Comparison of ENCODE assay signal across 29 cellular contexts in genomic region chr2:88127638-88127887, GRCh38. TPM values are rescaled to one million over a fixed set of nuclear protein-coding genes. Genes with fewer than 3 reads are reported as not detected.
"Had no signal": no experiment of that assay in that cellular context is flagged by ENCODE, and none has a peak within 500 bp of the region (broad histone marks: within the 10 kb centered on the region; RNA-seq: fewer than 3 reads in every experiment).

No MANE protein-coding gene starts in this region.

- H3K4me3 ChIP-seq: gastrocnemius medialis, lower lobe of right lung, sigmoid colon, suprapubic skin, tibial artery had no signal

- H3K4me1 ChIP-seq: gastrocnemius medialis, lower lobe of right lung, sigmoid colon, suprapubic skin, tibial artery had no signal

- H3K27me3 ChIP-seq: gastrocnemius medialis, sigmoid colon had no signal

- H3K27ac ChIP-seq: gastrocnemius medialis, lower lobe of right lung, neutrophil, sigmoid colon, suprapubic skin, tibial artery had no signal

- DNase-seq: activated CD4-positive, alpha-beta memory T cell treated with anti-CD3 and anti-CD28 coated beads, Interleukin-2, amount 10 ng/mL, durations not matched to agents 7 days and 5 days; activated CD4-positive, alpha-beta T cell treated with anti-CD3 and anti-CD28 coated beads, Interleukin-2, amount 10 ng/mL, durations not matched to agents 24 days and 14 days; activated CD4-positive, CD25-positive, alpha-beta regulatory T cell treated with anti-CD3 and anti-CD28 coated beads, Interleukin-2, amount 50 U/mL, for 72 hours; activated CD8-positive, alpha-beta memory T cell treated with anti-CD3 and anti-CD28 coated beads, Interleukin-2, amount 50 U/mL, for 48 hours; activated gamma-delta T cell treated with Interleukin-2 at 50 U/mL for 16 hours; activated T-cell treated with anti-CD3 and anti-CD28 coated beads, Interleukin-2, amount 50 U/mL, for 24 hours; dermis blood vessel endothelial cell; effector CD8-positive, alpha-beta T cell; gastrocnemius medialis; glutamatergic neuron; islet precursor cell; left cardiac atrium; lower lobe of right lung; mesenchymal stem cell; retina; sigmoid colon; stimulated activated CD4-positive, alpha-beta T cell treated with anti-CD3 and anti-CD28 coated beads, Interleukin-15, amount 100 ng/mL, for 24 hours; stimulated activated naive CD4-positive, alpha-beta T cell; T-helper 2 cell; tibial artery had no signal

- H3K36me3 ChIP-seq: gastrocnemius medialis, lower lobe of right lung, neutrophil, sigmoid colon, suprapubic skin, tibial artery had no signal

- ATAC-seq: activated naive CD4-positive, alpha-beta T cell treated with anti-CD3 and anti-CD28 coated beads, Interleukin-2, amount 50 U/mL, for 72 hours; activated T-helper 17 cell treated with anti-CD3 and anti-CD28 coated beads, Interleukin-2, amount 50 U/mL, for 72 hours; gastrocnemius medialis; left cardiac atrium; lower lobe of right lung had no signal

- H3K9me3 ChIP-seq: gastrocnemius medialis, lower lobe of right lung, neutrophil, sigmoid colon, suprapubic skin, tibial artery had no signal

RNA-seq across cellular contexts. Expression of gene FABP1, which starts 0.3 kb away (rescaled TPM):
- total RNA-seq: activated CD4-positive, alpha-beta memory T cell treated with anti-CD3 and anti-CD28 coated beads, Interleukin-2, amount 10 ng/mL, durations not matched to agents 7 days and 5 days; activated CD4-positive, alpha-beta T cell treated with anti-CD3 and anti-CD28 coated beads, Interleukin-2, amount 10 ng/mL, durations not matched to agents 24 days and 14 days; activated naive CD4-positive, alpha-beta T cell treated with anti-CD3 and anti-CD28 coated beads, Interleukin-2, amount 50 U/mL, for 72 hours; activated T-helper 17 cell treated with anti-CD3 and anti-CD28 coated beads, Interleukin-2, amount 50 U/mL, for 72 hours; bronchial epithelial cell; dermis blood vessel endothelial cell; epithelial cell of proximal tubule; left cardiac atrium; lower lobe of right lung; osteocyte; posterior vena cava; urinary bladder had no signal

RNA-seq across cellular contexts. Expression of gene THNSL2, which starts 42.6 kb away (rescaled TPM):
- total RNA-seq: activated CD4-positive, alpha-beta memory T cell treated with anti-CD3 and anti-CD28 coated beads, Interleukin-2, amount 10 ng/mL, durations not matched to agents 7 days and 5 days had no signal

RNA-seq across cellular contexts. Expression of gene SMYD1, which starts 59.9 kb away (rescaled TPM):
- total RNA-seq: activated CD4-positive, alpha-beta memory T cell treated with anti-CD3 and anti-CD28 coated beads, Interleukin-2, amount 10 ng/mL, durations not matched to agents 7 days and 5 days; activated CD4-positive, alpha-beta T cell treated with anti-CD3 and anti-CD28 coated beads, Interleukin-2, amount 10 ng/mL, durations not matched to agents 24 days and 14 days; activated naive CD4-positive, alpha-beta T cell treated with anti-CD3 and anti-CD28 coated beads, Interleukin-2, amount 50 U/mL, for 72 hours; activated T-helper 17 cell treated with anti-CD3 and anti-CD28 coated beads, Interleukin-2, amount 50 U/mL, for 72 hours; bronchial epithelial cell; dermis blood vessel endothelial cell; epithelial cell of proximal tubule; lower lobe of right lung; osteocyte; posterior vena cava; suprapubic skin had no signal
